ENCODE assay signal across 16 cellular contexts in genomic region chr5:127313379-127313778, GRCh38. TPM values are rescaled to one million over a fixed set of nuclear protein-coding genes. Genes with fewer than 3 reads are reported as not detected.
"Had no signal": no experiment of that assay in that cellular context is flagged by ENCODE, and none has a peak within 500 bp of the region (broad histone marks: within the 10 kb centered on the region; RNA-seq: fewer than 3 reads in every experiment).

No MANE protein-coding gene starts in this region.

- H3K27me3 ChIP-seq: ovary, uterus had no signal

- H3K27ac ChIP-seq: epithelial cell of prostate, left ventricle myocardium inferior, neutrophil, ovary, prostate gland, skin epidermis, uterus had no signal

- H3K9me3 ChIP-seq: left ventricle myocardium inferior, neutrophil, ovary, prostate gland, uterus had no signal

- DNase-seq: retina had no signal

- H3K4me3 ChIP-seq: left ventricle myocardium inferior, ovary, prostate gland, skin epidermis, uterus had no signal

- H3K4me1 ChIP-seq: left ventricle myocardium inferior, uterus had no signal

- H3K27ac Mint-ChIP-seq: activated B cell treated with CpG ODN at 0.5 μM for 24 hours; activated CD8-positive, alpha-beta memory T cell treated with anti-CD3 and anti-CD28 coated beads, Interleukin-2, amount 10 ng/mL, durations not matched to agents 7 days and 5 days; activated CD8-positive, alpha-beta T cell treated with anti-CD3 and anti-CD28 coated beads for 36 hours; activated naive CD4-positive, alpha-beta T cell treated with anti-CD3 and anti-CD28 coated beads, Interleukin-2, amount 50 U/mL, for 72 hours; nephron progenitor cell; stimulated activated naive CD8-positive, alpha-beta T cell treated with anti-CD3 and anti-CD28 coated beads, Interleukin-15, Interleukin-2, amounts not matched to agents 100 ng/mL and 50 ng/mL, for 24 hours; type B pancreatic cell had no signal

- H3K4me3 Mint-ChIP-seq: activated B cell treated with CpG ODN at 0.5 μM for 24 hours; activated CD8-positive, alpha-beta memory T cell treated with anti-CD3 and anti-CD28 coated beads, Interleukin-2, amount 10 ng/mL, durations not matched to agents 7 days and 5 days; activated CD8-positive, alpha-beta T cell treated with anti-CD3 and anti-CD28 coated beads for 36 hours; naive B cell; nephron progenitor cell; stimulated activated naive CD8-positive, alpha-beta T cell treated with anti-CD3 and anti-CD28 coated beads, Interleukin-15, Interleukin-2, amounts not matched to agents 100 ng/mL and 50 ng/mL, for 24 hours; type B pancreatic cell had no signal

- H3K36me3 Mint-ChIP-seq: activated CD8-positive, alpha-beta memory T cell treated with anti-CD3 and anti-CD28 coated beads, Interleukin-2, amount 10 ng/mL, durations not matched to agents 7 days and 5 days; activated naive CD4-positive, alpha-beta T cell treated with anti-CD3 and anti-CD28 coated beads, Interleukin-2, amount 50 U/mL, for 72 hours; naive B cell; type B pancreatic cell had no signal

- H3K36me3 ChIP-seq: left ventricle myocardium inferior, neutrophil, ovary, prostate gland, uterus had no signal

RNA-seq across cellular contexts. Expression of gene MEGF10, which starts 22.8 kb away (rescaled TPM):
- total RNA-seq: activated B cell treated with CpG ODN at 0.5 μM for 24 hours; activated CD8-positive, alpha-beta memory T cell treated with anti-CD3 and anti-CD28 coated beads, Interleukin-2, amount 10 ng/mL, durations not matched to agents 7 days and 5 days; activated CD8-positive, alpha-beta T cell treated with anti-CD3 and anti-CD28 coated beads for 36 hours had no signal
